In genomic region chr3:56096941-56097340, GRCh38 we compare ENCODE assay signal across 6 cellular contexts.
"Had no signal": no experiment of that assay in that cellular context is flagged by ENCODE, and none has a peak within 500 bp of the region (broad histone marks: within the 10 kb centered on the region; RNA-seq: fewer than 3 reads in every experiment).

No MANE protein-coding gene starts in this region.

- H3K27ac ChIP-seq: HL-60 had no signal

- ATAC-seq: HepG2, K562 had no signal

- DNase-seq: IMR-90, KBM-7, KG1 had no signal

- H3K4me3 ChIP-seq: K562 had no signal
